2 cellular contexts compared by ENCODE assay signal in genomic region chr9:105859428-105860091, GRCh38.
TF ChIP-seq lines count a peak whose summit lies in the region.

No MANE protein-coding gene starts in this region.

TF ChIP-seq in SK-N-SH, 30 proteins besides CTCF, POLR2A, EP300 and RAD21:
- TF ChIP-seq IRF3 (IDR thresholded peaks at IDR 0.05; ENCODE audit: low read depth, low read length) (no peak), POLR2AphosphoS5 (IDR thresholded peaks at IDR 0.05; ENCODE audit: low read depth, low read length) (no peak), TCF12 (IDR thresholded peaks at IDR 0.05) (no peak), RXRA (IDR thresholded peaks at IDR 0.05; ENCODE audit: borderline replicate concordance, low read depth) (no peak), REST (IDR thresholded peaks at IDR 0.05; ENCODE audit: low read depth, low read length) (no peak)

TF ChIP-seq in SK-N-SH treated with all-trans-retinoic acid at 6 μM for 48 hours, 23 proteins besides CTCF, POLR2A, EP300 and RAD21 (continued from another document):
- no peak for TF ChIP-seq TSHZ2 (CRISPR knock-in tag; IDR thresholded peaks at IDR 0.05)
- no peak for TF ChIP-seq OSR1 (CRISPR knock-in tag; IDR thresholded peaks at IDR 0.05)
- TF ChIP-seq CREB5 (CRISPR knock-in tag; IDR thresholded peaks at IDR 0.05; ENCODE audit: low read depth) = no peak
- no peak for TF ChIP-seq CSDC2 (CRISPR knock-in tag; IDR thresholded peaks at IDR 0.05)
- TF ChIP-seq POU6F1 (CRISPR knock-in tag; IDR thresholded peaks at IDR 0.05; ENCODE audit: borderline replicate concordance, low read depth) = no peak
- TF ChIP-seq TCF4 (CRISPR knock-in tag; IDR thresholded peaks at IDR 0.05; ENCODE audit: borderline replicate concordance) = no peak
- no peak for TF ChIP-seq ZNF70 (CRISPR knock-in tag; IDR thresholded peaks at IDR 0.05)
- no peak for TF ChIP-seq GLIS3 (CRISPR knock-in tag; IDR thresholded peaks at IDR 0.05)
- TF ChIP-seq CSRNP3 (CRISPR knock-in tag; IDR thresholded peaks at IDR 0.05) = no peak
- no peak for TF ChIP-seq TOX (CRISPR knock-in tag; IDR thresholded peaks at IDR 0.05; ENCODE audit: borderline replicate concordance)
- TF ChIP-seq SNAI2 (CRISPR knock-in tag; IDR thresholded peaks at IDR 0.05) = no peak
TF ChIP-seq in SK-N-SH treated with all-trans-retinoic acid at 6 μM for 48 hours: peak in this region for 0.
